In genomic region chr13:45415112-45415511, GRCh38 we compare ENCODE assay signal across 8 cellular contexts. TPM values are rescaled to one million over a fixed set of nuclear protein-coding genes. Genes with fewer than 3 reads are reported as not detected.
A peak's percentile ranks its signal among the peaks of the same experiment; 100 is the strongest.
DNase-seq lines count a peak whose midpoint lies in the region; ATAC-seq and TF ChIP-seq lines count a peak whose summit lies in the region.

No MANE protein-coding gene starts in this region.

- H2AK5ac ChIP-seq in mesenchymal stem cell (ENCODE audit: low read length, severe bottlenecking) = no peak overlapping the region

- 92% methylated on average over 1 of the region's 1 CpG for WGBS in SK-N-SH (ENCODE audit: low lambda C conversion rate)
- 82% methylated on average over 1 of the region's 1 CpG for WGBS in mesenchymal stem cell

- TF ChIP-seq CTCF in SK-N-SH (IDR thresholded peaks at IDR 0.05) (no peak), breast epithelium (IDR thresholded peaks at IDR 0.05) (no peak), thoracic aorta (IDR thresholded peaks at IDR 0.05) (no peak)

- H3K27me3 ChIP-seq in SK-N-SH (ENCODE audit: insufficient read depth) (no peaks in the 10 kb centered on the region), breast epithelium (no peaks in the 10 kb centered on the region), mesenchymal stem cell (ENCODE audit: control insufficient read depth in 1 of 2, insufficient read depth in 1 of 2, low read length in 2 of 2) (no peaks in the 10 kb centered on the region), thoracic aorta (replicated peaks; ENCODE audit: insufficient read depth) (no peaks in the 10 kb centered on the region)

- TF ChIP-seq RAD21 in SK-N-SH (IDR thresholded peaks at IDR 0.05; ENCODE audit: low read length) = no peak

- no peak overlapping the region for H3K18ac ChIP-seq in mesenchymal stem cell (ENCODE audit: low read depth in 1 of 2, low read length in 2 of 2)

- H2BK5ac ChIP-seq in mesenchymal stem cell (ENCODE audit: low read depth, low read length, poor library complexity, severe bottlenecking) = no peak overlapping the region

- H3K27ac ChIP-seq in SK-N-SH (ENCODE audit: low read depth in 2 of 2, low read length in 1 of 2) (peak overlapping the region in 1 of 2 experiments; percentile 5; a peak in 2 of 4 replicates), breast epithelium (peak overlapping the region; percentile 74 to 91), mesenchymal stem cell (ENCODE audit: low read length, poor library complexity, severe bottlenecking) (peak overlapping the region; percentile 96), thoracic aorta (peak overlapping the region; percentile 77 to 83)

- H2AFZ ChIP-seq in SK-N-SH (ENCODE audit: low read depth) = no peak overlapping the region
- H2AFZ ChIP-seq in mesenchymal stem cell (ENCODE audit: low read depth, low read length) = no peak overlapping the region

- POLR2A ChIA-PET in SK-N-SH (lab: Yijun Ruan, JAX) = no interaction called here

- H3K9ac ChIP-seq in SK-N-SH (no peak overlapping the region), mesenchymal stem cell (ENCODE audit: low read length) (peak overlapping the region; percentile 84)

- H2BK120ac ChIP-seq in mesenchymal stem cell (ENCODE audit: low read depth, low read length) = no peak overlapping the region

- no peaks in the 10 kb centered on the region for H3K9me2 ChIP-seq in SK-N-SH

- ATAC-seq in SK-N-SH treated with all-trans-retinoic acid at 6 μM for 48 hours = no peak
- no peak for ATAC-seq in thoracic aorta (ENCODE audit: insufficient number of reproducible peaks, low FRiP score, low read depth)
- no peak for ATAC-seq in GM18870 (IDR thresholded peaks at IDR 0.05; ENCODE audit: unreplicated experiment)

- no peak overlapping the region for H2BK15ac ChIP-seq in mesenchymal stem cell (ENCODE audit: low read depth, poor library complexity, severe bottlenecking)

- H3K4me2 ChIP-seq in SK-N-SH (peak overlapping the region; percentile 24; the same call in 1 of the 2 replicates), mesenchymal stem cell (ENCODE audit: low read length, poor library complexity, severe bottlenecking) (peak overlapping the region; percentile 44)

- H3K23ac ChIP-seq in mesenchymal stem cell (ENCODE audit: low read length in 2 of 2) = no peak overlapping the region

- H3K14ac ChIP-seq in mesenchymal stem cell (ENCODE audit: low read length in 2 of 2) = no peak overlapping the region

- H3K9me3 ChIP-seq in SK-N-SH (no peaks in the 10 kb centered on the region), breast epithelium (no peaks in the 10 kb centered on the region), mesenchymal stem cell (ENCODE audit: control insufficient read depth, low read length) (no peaks in the 10 kb centered on the region), thoracic aorta (no peaks in the 10 kb centered on the region)

- peaks cover 17% of the 10 kb centered on the region for H3F3A ChIP-seq in SK-N-SH (replicated peaks; ENCODE audit: insufficient read depth)

- no peak overlapping the region for H4K8ac ChIP-seq in mesenchymal stem cell (ENCODE audit: low read length)

- H3K4me1 ChIP-seq in SK-N-SH (ENCODE audit: control insufficient read depth in 1 of 2, insufficient read depth in 2 of 2, low read depth in 1 of 2, low read length in 1 of 2) (peaks cover 0 to 9% of the 10 kb centered on the region in 2 experiments; a peak in 1 of 4 replicates), breast epithelium (peaks cover 4 to 6% of the 10 kb centered on the region in 2 donors), mesenchymal stem cell (ENCODE audit: control insufficient read depth, insufficient read depth, low read depth, low read length) (peaks cover 14% of the 10 kb centered on the region), thoracic aorta (ENCODE audit: control insufficient read depth in 1 of 2, low read depth in 2 of 2) (peaks cover 11 to 30% of the 10 kb centered on the region in 2 donors)

- peaks cover 4% of the 10 kb centered on the region; the same call in 1 of the 2 replicates for H4K20me1 ChIP-seq in SK-N-SH (ENCODE audit: insufficient read depth)

- intact Hi-C loops in breast epithelium (cut with DNase I; ENCODE audit: low total_unique reads) = loop anchor here (5.0 kb wide), 1 partner anchor 52 kb away; no protein-coding TSS in a partner anchor

- DNase-seq in SK-N-SH (no peak), breast epithelium (ENCODE audit: low spot score in 2 of 2) (no peak), mesenchymal stem cell (no peak), thoracic aorta (ENCODE audit: low spot score) (no peak), NCI-H748 (lab: John Stamatoyannopoulos, UW; ENCODE audit: unreplicated experiment) (no peak), NCI-H345 treated with DMSO at 0.1 percent for 48 hours (lab: John Stamatoyannopoulos, UW; ENCODE audit: unreplicated experiment) (no peak)

- H3K4me3 ChIP-seq in SK-N-SH (ENCODE audit: low read depth in 2 of 2, low read length in 1 of 2) = no peak overlapping the region
- H3K4me3 ChIP-seq in breast epithelium = peak overlapping the region; percentile 20 to 60 (median 39)
- H3K4me3 ChIP-seq in mesenchymal stem cell (ENCODE audit: insufficient read depth in 1 of 2, low read depth in 1 of 2, low read length in 2 of 2) = peak overlapping the region in 1 of 2 experiments; percentile 59
- H3K4me3 ChIP-seq in thoracic aorta = peak overlapping the region; percentile 72

- H4K91ac ChIP-seq in mesenchymal stem cell (ENCODE audit: low read length) = no peak overlapping the region

- TF ChIP-seq POLR2A in breast epithelium (IDR thresholded peaks at IDR 0.05) = no peak

- H3K36me3 ChIP-seq in SK-N-SH (replicated peaks in 1 of 2; ENCODE audit: control insufficient read depth in 1 of 2, insufficient read depth in 2 of 2, low read length in 1 of 2) (peaks cover 0 to under 1% of the 10 kb centered on the region in 2 experiments), breast epithelium (no peaks in the 10 kb centered on the region), mesenchymal stem cell (ENCODE audit: control insufficient read depth in 1 of 2, insufficient read depth in 2 of 2, low read depth in 1 of 2, low read length in 2 of 2) (peaks cover 5% of the 10 kb centered on the region in 2 experiments), thoracic aorta (no peaks in the 10 kb centered on the region)

- H2BK12ac ChIP-seq in mesenchymal stem cell (ENCODE audit: low read length in 2 of 2) = no peak overlapping the region

- CTCF ChIA-PET in SK-N-SH (lab: Yijun Ruan, JAX) = interaction anchor here (0.8 to 4.3 kb wide), 2 partner anchors 9 to 21 kb away, joined by 4 to 19 read pairs; no protein-coding TSS in a partner anchor

- H3K79me1 ChIP-seq in mesenchymal stem cell (replicated peaks; ENCODE audit: low read length, poor library complexity, severe bottlenecking) = peaks cover 5% of the 10 kb centered on the region

- no peak overlapping the region for H3K4ac ChIP-seq in mesenchymal stem cell (ENCODE audit: low read depth in 1 of 2, low read length in 2 of 2)

- H3K79me2 ChIP-seq in SK-N-SH (ENCODE audit: insufficient read depth) = peaks cover 59% of the 10 kb centered on the region

- no peak for TF ChIP-seq EP300 in SK-N-SH (IDR thresholded peaks at IDR 0.05; ENCODE audit: borderline replicate concordance in 1 of 2, low read depth in 1 of 2, low read length in 1 of 2)

TF ChIP-seq in SK-N-SH, 30 proteins besides CTCF, POLR2A, EP300 and RAD21 (continues in another document):
- TF ChIP-seq USF2 (IDR thresholded peaks at IDR 0.05; ENCODE audit: borderline replicate concordance, low read depth, low read length) (no peak), TCF12 (IDR thresholded peaks at IDR 0.05) (no peak), POLR2AphosphoS5 (IDR thresholded peaks at IDR 0.05; ENCODE audit: low read depth, low read length) (no peak), SMC3 (IDR thresholded peaks at IDR 0.05; ENCODE audit: low read depth, low read length) (no peak)
- TF ChIP-seq, protein P1, sequence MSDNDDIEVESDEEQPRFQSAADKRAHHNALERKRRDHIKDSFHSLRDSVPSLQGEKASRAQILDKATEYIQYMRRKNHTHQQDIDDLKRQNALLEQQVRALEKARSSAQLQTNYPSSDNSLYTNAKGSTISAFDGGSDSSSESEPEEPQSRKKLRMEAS (IDR thresholded peaks at IDR 0.05; ENCODE audit: low read depth) = no peak

TF ChIP-seq in SK-N-SH treated with all-trans-retinoic acid at 6 μM for 48 hours, 23 proteins besides CTCF, POLR2A, EP300 and RAD21:
- TF ChIP-seq ZFP3 (CRISPR knock-in tag; IDR thresholded peaks at IDR 0.05) = no peak
- no peak for TF ChIP-seq ISL1 (CRISPR knock-in tag; IDR thresholded peaks at IDR 0.05)
- TF ChIP-seq ZFP30 (CRISPR knock-in tag; IDR thresholded peaks at IDR 0.05) = no peak
- no peak for TF ChIP-seq ARNTL (CRISPR knock-in tag; IDR thresholded peaks at IDR 0.05; ENCODE audit: borderline replicate concordance, low read depth)
- no peak for TF ChIP-seq ZNF70 (CRISPR knock-in tag; IDR thresholded peaks at IDR 0.05)
- no peak for TF ChIP-seq OSR1 (CRISPR knock-in tag; IDR thresholded peaks at IDR 0.05)
- TF ChIP-seq, protein P2, sequence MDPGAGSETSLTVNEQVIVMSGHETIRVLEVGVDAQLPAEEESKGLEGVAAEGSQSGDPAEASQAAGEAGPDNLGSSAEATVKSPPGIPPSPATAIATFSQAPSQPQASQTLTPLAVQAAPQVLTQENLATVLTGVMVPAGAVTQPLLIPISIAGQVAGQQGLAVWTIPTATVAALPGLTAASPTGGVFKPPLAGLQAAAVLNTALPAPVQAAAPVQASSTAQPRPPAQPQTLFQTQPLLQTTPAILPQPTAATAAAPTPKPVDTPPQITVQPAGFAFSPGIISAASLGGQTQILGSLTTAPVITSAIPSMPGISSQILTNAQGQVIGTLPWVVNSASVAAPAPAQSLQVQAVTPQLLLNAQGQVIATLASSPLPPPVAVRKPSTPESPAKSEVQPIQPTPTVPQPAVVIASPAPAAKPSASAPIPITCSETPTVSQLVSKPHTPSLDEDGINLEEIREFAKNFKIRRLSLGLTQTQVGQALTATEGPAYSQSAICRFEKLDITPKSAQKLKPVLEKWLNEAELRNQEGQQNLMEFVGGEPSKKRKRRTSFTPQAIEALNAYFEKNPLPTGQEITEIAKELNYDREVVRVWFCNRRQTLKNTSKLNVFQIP (CRISPR knock-in tag; IDR thresholded peaks at IDR 0.05; ENCODE audit: borderline replicate concordance, low read depth) = no peak

RNA-seq across cellular contexts. Expression of gene SLC25A30, which starts 3.1 kb away (rescaled TPM):
- polyA plus RNA-seq in SK-N-SH (2012; rRNA removed) = 9.6 and 13.9 TPM in 2 replicates
- polyA plus RNA-seq in SK-N-SH (2012; cell fraction: cytosol; rRNA removed) = 11.8 and 13.8 TPM in 2 replicates
- polyA plus RNA-seq in SK-N-SH (2012; cell fraction: nucleus; rRNA removed) = 7.0 and 14.1 TPM in 2 replicates
- total RNA-seq in breast epithelium = 10 to 100 TPM; 11.7 to 20.3 (median 14.4) TPM
- polyA plus RNA-seq in mesenchymal stem cell (2013, experiment 1 of 2) = 20.4 TPM
- 22.7 TPM for polyA plus RNA-seq in mesenchymal stem cell (2013, experiment 2 of 2)
- 10 to 100 TPM; 18.7 to 19.9 TPM for total RNA-seq in thoracic aorta

RNA-seq across cellular contexts. Expression of gene COG3, which starts 49.6 kb away (rescaled TPM):
- polyA plus RNA-seq in SK-N-SH (2012; rRNA removed) = 25.6 and 58.9 TPM in 2 replicates
- polyA plus RNA-seq in SK-N-SH (2012; cell fraction: cytosol; rRNA removed) = 20.8 and 27.4 TPM in 2 replicates
- polyA plus RNA-seq in SK-N-SH (2012; cell fraction: nucleus; rRNA removed) = 53.1 and 53.7 TPM in 2 replicates
- 10 to 100 TPM; 30.4 to 45.1 (median 39.7) TPM for total RNA-seq in breast epithelium
- polyA plus RNA-seq in mesenchymal stem cell (2013, experiment 1 of 2) = 19.8 TPM
- polyA plus RNA-seq in mesenchymal stem cell (2013, experiment 2 of 2) = 24.8 TPM
- 10 to 100 TPM; 20.3 to 36.3 TPM for total RNA-seq in thoracic aorta

Comparison
In these comparisons a context has a peak if more than half of its experiments do, and no peak if none do; other contexts are left out.
1. H3K4me3 ChIP-seq: peak in breast epithelium (3 of 3) and thoracic aorta (single experiment); none in SK-N-SH (0 of 2).